ENCODE assay signal across 8 cellular contexts in genomic region chr2:216013080-216013909, GRCh38. TPM values are rescaled to one million over a fixed set of nuclear protein-coding genes. Genes with fewer than 3 reads are reported as not detected.
DNase-seq lines count a peak whose midpoint lies in the region; ATAC-seq, FAIRE-seq and TF ChIP-seq lines count a peak whose summit lies in the region.

TSS of gene MREG (minus strand) at chr2:216013551. CDS start at chr2:216013327, 224 bp downstream.

- DNase-seq in GM13976 (ENCODE audit: low spot score) (peak; percentile 90), NCI-H128 (lab: John Stamatoyannopoulos, UW; ENCODE audit: unreplicated experiment) (peak; percentile 66), T-helper 1 cell (peak; percentile 67 to 84 (median 76)), amniotic epithelial cell (ENCODE audit: low read depth) (peak; percentile 65), right atrium auricular region (ENCODE audit: low spot score) (peak; percentile 69), pulmonary artery endothelial cell (ENCODE audit: low read depth, low spot score) (peak; percentile 20), urothelium cell line (ENCODE audit: low spot score) (peak; percentile 88)

- TF ChIP-seq CTCF in GM13976 (IDR thresholded peaks at IDR 0.05; ENCODE audit: borderline replicate concordance, control extremely low read depth, extremely low read depth, insufficient read depth, missing control alignments) (peak; percentile 82), right atrium auricular region (IDR thresholded peaks at IDR 0.05) (peak; percentile 56 to 76)

- H3K4me3 ChIP-seq in right atrium auricular region, result peak within 1 kb of the TSS; percentile 54 to 61

- H3K27me3 ChIP-seq in right atrium auricular region, result no peaks in the 10 kb centered on the region

- ATAC-seq in HG02763 (IDR thresholded peaks at IDR 0.05; ENCODE audit: unreplicated experiment), result peak; percentile 43

- no peak for FAIRE-seq in urothelium cell line (lab: Jason Lieb, UNC)

- H3K27ac ChIP-seq in right atrium auricular region, result no peak within 1 kb of the TSS

- in situ Hi-C loops in GM13976 (cut with MboI; ENCODE audit: low sequenced_read_pairs, unreplicated experiment), result no loop called here

- no peaks in the 10 kb centered on the region for H3K36me3 ChIP-seq in right atrium auricular region

- H3K4me1 ChIP-seq in right atrium auricular region, result peaks cover 0 to 13% of the 10 kb centered on the region in 2 donors

- no peaks in the 10 kb centered on the region for H3K9me3 ChIP-seq in right atrium auricular region

RNA-seq across cellular contexts. Expression of gene MREG, which starts in this region (rescaled TPM):
- total RNA-seq in right atrium auricular region, result under 1 TPM; 0.35 to 0.41 TPM
- total RNA-seq in pulmonary artery endothelial cell, result 5.1 and 6.7 TPM in 2 replicates

Comparison
In these comparisons a context has a peak if more than half of its experiments do, and no peak if none do; other contexts are left out.
1. Peak in DNase-seq and H3K4me3 ChIP-seq in right atrium auricular region; RNA of the gene not detected or under 1 TPM.
2. DNase-seq: peak in every context shown above with its lines; median percentile 90 in GM13976; 88 in urothelium cell line; 76 in T-helper 1 cell; 69 in right atrium auricular region; 66 in NCI-H128; 65 in amniotic epithelial cell; 20 in pulmonary artery endothelial cell.